Comparison of ENCODE assay signal across 9 cellular contexts in genomic region chr12:124422142-124422569, GRCh38.
A peak's percentile ranks its signal among the peaks of the same experiment; 100 is the strongest.
DNase-seq lines count a peak whose midpoint lies in the region; ATAC-seq and TF ChIP-seq lines count a peak whose summit lies in the region.
"Had no signal": no experiment of that assay in that cellular context is flagged by ENCODE, and none has a peak within 500 bp of the region (broad histone marks: within the 10 kb centered on the region; RNA-seq: fewer than 3 reads in every experiment).

No MANE protein-coding gene starts in this region.

- H3K27ac Mint-ChIP-seq in Calu3 (ENCODE audit: unreplicated experiment) = no peak overlapping the region
- no peak overlapping the region for H3K27ac Mint-ChIP-seq in activated T-cell treated with anti-CD3 and anti-CD28 coated beads, Interleukin-2, amount 50 U/mL, for 24 hours
- H3K27ac Mint-ChIP-seq: activated B cell treated with CpG ODN at 0.5 μM for 24 hours had no signal

- peak; percentile 52 for DNase-seq in Calu3
- peak; percentile 90 for DNase-seq in NCI-H510A (lab: John Stamatoyannopoulos, UW)
- peak; percentile 85 for DNase-seq in prostate gland (ENCODE audit: low spot score)
- no peak for DNase-seq in activated T-cell treated with anti-CD3 and anti-CD28 coated beads, Interleukin-2, amount 50 U/mL, for 24 hours
- DNase-seq: activated B cell treated with CpG ODN at 0.5 μM for 24 hours had no signal

- peaks cover 0 to 19% of the 10 kb centered on the region in 2 donors for H3K36me3 ChIP-seq in prostate gland

- H3K27me3 ChIP-seq in prostate gland (replicated peaks; ENCODE audit: insufficient read depth) = no peaks in the 10 kb centered on the region

- peak overlapping the region in 1 of 2 donors; percentile 10 for H3K4me3 ChIP-seq in prostate gland

- peak overlapping the region; percentile 49 for H3K4me3 Mint-ChIP-seq in Calu3 (ENCODE audit: low read depth, unreplicated experiment)
- H3K4me3 Mint-ChIP-seq in activated T-cell treated with anti-CD3 and anti-CD28 coated beads, Interleukin-2, amount 50 U/mL, for 24 hours = no peak overlapping the region
- H3K4me3 Mint-ChIP-seq: activated B cell treated with CpG ODN at 0.5 μM for 24 hours had no signal

- peaks cover 27% of the 10 kb centered on the region for H3K4me1 Mint-ChIP-seq in Calu3 (ENCODE audit: low read depth, unreplicated experiment)
- H3K4me1 Mint-ChIP-seq in activated T-cell treated with anti-CD3 and anti-CD28 coated beads, Interleukin-2, amount 50 U/mL, for 24 hours (ENCODE audit: low read depth) = no peaks in the 10 kb centered on the region
- H3K4me1 Mint-ChIP-seq: activated B cell treated with CpG ODN at 0.5 μM for 24 hours had no signal

- no TSS peak for BruUV-seq in Calu3 (replicated peaks; lab: Mats Ljungman, UMichigan)

- H3K9me3 ChIP-seq in prostate gland = no peaks in the 10 kb centered on the region

- H3K27me3 Mint-ChIP-seq in Calu3 (ENCODE audit: unreplicated experiment) = no peaks in the 10 kb centered on the region
- H3K27me3 Mint-ChIP-seq in activated T-cell treated with anti-CD3 and anti-CD28 coated beads, Interleukin-2, amount 50 U/mL, for 24 hours = no peaks in the 10 kb centered on the region
- H3K27me3 Mint-ChIP-seq: activated B cell treated with CpG ODN at 0.5 μM for 24 hours had no signal

- H3K27ac ChIP-seq in prostate gland = peak overlapping the region; percentile 82 to 88

- H3K4me1 ChIP-seq in prostate gland (replicated peaks) = peaks cover 22% of the 10 kb centered on the region

- intact Hi-C loops in Calu3 (cut with micrococcal nuclease; ENCODE audit: unreplicated experiment) (no loop called here), prostate gland (cut with DNase I) (loop anchor here (1.0 kb wide), 1 partner anchor 11 kb away; no protein-coding TSS in a partner anchor)

- ATAC-seq in esophagus mucosa (peak; percentile 66), GM19455 (IDR thresholded peaks at IDR 0.05; ENCODE audit: unreplicated experiment) (no peak), GM18520 (IDR thresholded peaks at IDR 0.05; ENCODE audit: unreplicated experiment) (no peak), HG02678 (IDR thresholded peaks at IDR 0.05; ENCODE audit: unreplicated experiment) (no peak)

- H3K9me3 Mint-ChIP-seq in Calu3 (ENCODE audit: low read depth, unreplicated experiment) = no peaks in the 10 kb centered on the region
- no peaks in the 10 kb centered on the region for H3K9me3 Mint-ChIP-seq in activated T-cell treated with anti-CD3 and anti-CD28 coated beads, Interleukin-2, amount 50 U/mL, for 24 hours
- H3K9me3 Mint-ChIP-seq: activated B cell treated with CpG ODN at 0.5 μM for 24 hours had no signal

- H3K36me3 Mint-ChIP-seq in Calu3 (ENCODE audit: insufficient read depth, unreplicated experiment) = peaks cover 77% of the 10 kb centered on the region
- H3K36me3 Mint-ChIP-seq in activated T-cell treated with anti-CD3 and anti-CD28 coated beads, Interleukin-2, amount 50 U/mL, for 24 hours (ENCODE audit: low read depth) = peaks cover 86% of the 10 kb centered on the region

- WGBS in prostate gland = 15% methylated on average over 15 of the region's 16 CpGs

- TF ChIP-seq CTCF in Calu3 (IDR thresholded peaks at IDR 0.05; ENCODE audit: unreplicated experiment) (no peak), prostate gland (IDR thresholded peaks at IDR 0.05) (no peak)

- CTCF ChIA-PET in Calu3 (lab: Charles Lee) = interaction anchor here (1.4 kb wide), 1 partner anchor 31 kb away, joined by 7 read pairs; no protein-coding TSS in a partner anchor

- no peak for TF ChIP-seq POLR2A in prostate gland (IDR thresholded peaks at IDR 0.05)
